Comparison of ENCODE assay signal across 23 cellular contexts in genomic region chr10:67506083-67506756, GRCh38.
DNase-seq lines count a peak whose midpoint lies in the region; ATAC-seq and TF ChIP-seq lines count a peak whose summit lies in the region.
"Had no signal": no experiment of that assay in that cellular context is flagged by ENCODE, and none has a peak within 500 bp of the region (broad histone marks: within the 10 kb centered on the region; RNA-seq: fewer than 3 reads in every experiment).

No MANE protein-coding gene starts in this region.

- no peaks in the 10 kb centered on the region for H3K9me2 ChIP-seq in neural cell (ENCODE audit: insufficient read depth, low read length)

- H3K9me3 ChIP-seq in Panc1 (ENCODE audit: control insufficient read depth, insufficient read depth, low read depth, low read length) (no peaks in the 10 kb centered on the region), neural cell (ENCODE audit: low read length) (no peaks in the 10 kb centered on the region)
- H3K9me3 ChIP-seq: ovary, testis had no signal

- ATAC-seq in Panc1 (peak; percentile 68; the same call in 1 of the 2 replicates), GM18517 (IDR thresholded peaks at IDR 0.05; ENCODE audit: unreplicated experiment) (no peak)
- ATAC-seq: activated naive CD4-positive, alpha-beta T cell treated with anti-CD3 and anti-CD28 coated beads, Interleukin-2, amount 50 U/mL, for 72 hours had no signal

- no peaks in the 10 kb centered on the region for H4K20me1 ChIP-seq in neural cell (ENCODE audit: insufficient read depth)

- DNase-seq in NCI-H1417 (lab: John Stamatoyannopoulos, UW), result peak in 2 of 3 experiments; percentile 17 to 66
- DNase-seq in NCI-H1417 treated with DMSO at 0.1 percent for 48 hours (lab: John Stamatoyannopoulos, UW), result no peak
- DNase-seq in ELF-1 (ENCODE audit: low read depth, low spot score), result peak; percentile 16
- DNase-seq in Panc1 (ENCODE audit: low read depth, low spot score), result no peak
- DNase-seq in DMS 273 treated with DMSO at 0.1 percent for 48 hours (lab: John Stamatoyannopoulos, UW), result no peak
- DNase-seq in HPDE6-E6E7 (ENCODE audit: extremely low spot score), result no peak
- DNase-seq: 8988T; activated CD4-positive, alpha-beta T cell treated with anti-CD3 and anti-CD28 coated beads, Interleukin-2, amount 10 ng/mL, durations not matched to agents 24 days and 14 days; activated effector memory CD4-positive, alpha-beta T cell treated with Interleukin-2 at 50 U/mL for 16 hours; Calu3; effector CD8-positive, alpha-beta T cell; NCI-H146; NK-92 treated with Interleukin-12 subunit alpha and Interleukin-12 subunit beta, amount 100 ng/mL, for 24 hours; ovary; retina; stimulated activated CD8-positive, alpha-beta memory T cell treated with anti-CD3 and anti-CD28 coated beads, Interleukin-4, amount 100 ng/mL, for 48 hours; SW 1271; testis; WERI-Rb-1 had no signal

- CTCF ChIA-PET in Panc1 (lab: Charles Lee), result interaction anchor here (0.8 kb wide), 1 partner anchor 15 kb away, joined by 3 read pairs; no protein-coding TSS in a partner anchor

- H3K4me2 ChIP-seq in neural cell (ENCODE audit: low read length), result no peak overlapping the region
- H3K4me2 ChIP-seq: KMS-11 had no signal

- 0 out of 2 replicates have a peak, but pooled peaks cover 4% of the 10 kb centered on the region for H3K4me1 ChIP-seq in Panc1 (ENCODE audit: control insufficient read depth, insufficient read depth, low read length)
- H3K4me1 ChIP-seq: testis had no signal

- no peak overlapping the region for H2AFZ ChIP-seq in neural cell (ENCODE audit: low read depth, low read length)

- TF ChIP-seq CTCF in Panc1 (IDR thresholded peaks at IDR 0.05), result peak; percentile 21; the same call in 1 of the 2 replicates
- TF ChIP-seq CTCF in neural cell (IDR thresholded peaks at IDR 0.05; ENCODE audit: poor library complexity, severe bottlenecking), result peak; percentile 41

- in situ Hi-C loops in Panc1 (cut with HindIII; ENCODE audit: low pct_unique_long_range_greater_than_20kb, low sequenced_read_pairs), result no loop called here

- TF ChIP-seq RAD21 in neural cell (conservative IDR thresholded peaks at IDR 0.05), result peak; percentile 46

- H3K27ac ChIP-seq in Panc1 (ENCODE audit: low read length) (no peak overlapping the region; the same call in 1 of the 2 replicates), neural cell (ENCODE audit: low read length) (no peak overlapping the region)
- H3K27ac ChIP-seq: KMS-11, ovary, testis, WERI-Rb-1 had no signal

- no peaks in the 10 kb centered on the region for H3K79me2 ChIP-seq in neural cell (replicated peaks; ENCODE audit: insufficient read depth, low read length)

- POLR2A ChIA-PET in Panc1 (lab: Charles Lee), result interaction anchor here (0.6 kb wide), 1 partner anchor 177 kb away, joined by 3 read pairs; no protein-coding TSS in a partner anchor

- intact Hi-C loops in Panc1 (cut with micrococcal nuclease; ENCODE audit: unreplicated experiment), result no loop called here

- H3F3A ChIP-seq in neural cell (ENCODE audit: insufficient read depth, low read length, poor library complexity, severe bottlenecking), result no peaks in the 10 kb centered on the region

- H3K27me3 ChIP-seq in Panc1 (ENCODE audit: control insufficient read depth, insufficient read depth, low read length) (no peaks in the 10 kb centered on the region; the same call in 1 of the 2 replicates), neural cell (ENCODE audit: insufficient read depth, low read depth, low read length) (no peaks in the 10 kb centered on the region)
- H3K27me3 ChIP-seq: ovary, testis had no signal

- no peaks in the 10 kb centered on the region for H3K36me3 ChIP-seq in Panc1 (ENCODE audit: control insufficient read depth, insufficient read depth, low read length)
- no peaks in the 10 kb centered on the region for H3K36me3 ChIP-seq in neural cell (ENCODE audit: insufficient read depth, low read length)
- H3K36me3 ChIP-seq: ovary, WERI-Rb-1 had no signal

- no peak for TF ChIP-seq EP300 in neural cell (conservative IDR thresholded peaks at IDR 0.05; ENCODE audit: poor library complexity, severe bottlenecking)

- BruUV-seq in Panc1 (replicated peaks; lab: Mats Ljungman, UMichigan), result no TSS peak

- H3K4me3 ChIP-seq in Panc1 (ENCODE audit: low read depth in 2 of 2, low read length in 2 of 2) (no peak overlapping the region), neural cell (ENCODE audit: low read length) (no peak overlapping the region)
- H3K4me3 ChIP-seq: ovary, testis had no signal

- H3K9ac ChIP-seq in neural cell (ENCODE audit: low read length), result no peak overlapping the region
- H3K9ac ChIP-seq: KMS-11 had no signal

TF ChIP-seq in neural cell, 6 proteins besides CTCF, POLR2A, EP300 and RAD21:
- peak; percentile 39 for TF ChIP-seq SMC3 (conservative IDR thresholded peaks at IDR 0.05; ENCODE audit: poor library complexity)
- TF ChIP-seq REST (IDR thresholded peaks at IDR 0.05; ENCODE audit: borderline replicate concordance), result no peak

Comparison
In these comparisons a context has a peak if more than half of its experiments do, and no peak if none do; other contexts are left out.
1. DNase-seq: peak in NCI-H1417 (2 of 3) and ELF-1 (single experiment); none in NCI-H1417 treated with DMSO at 0.1 percent for 48 hours (single experiment), Panc1 (single experiment), DMS 273 treated with DMSO at 0.1 percent for 48 hours (single experiment) and HPDE6-E6E7 (single experiment).